ENCODE assay signal across 32 cellular contexts in the genomic region with DNA sequence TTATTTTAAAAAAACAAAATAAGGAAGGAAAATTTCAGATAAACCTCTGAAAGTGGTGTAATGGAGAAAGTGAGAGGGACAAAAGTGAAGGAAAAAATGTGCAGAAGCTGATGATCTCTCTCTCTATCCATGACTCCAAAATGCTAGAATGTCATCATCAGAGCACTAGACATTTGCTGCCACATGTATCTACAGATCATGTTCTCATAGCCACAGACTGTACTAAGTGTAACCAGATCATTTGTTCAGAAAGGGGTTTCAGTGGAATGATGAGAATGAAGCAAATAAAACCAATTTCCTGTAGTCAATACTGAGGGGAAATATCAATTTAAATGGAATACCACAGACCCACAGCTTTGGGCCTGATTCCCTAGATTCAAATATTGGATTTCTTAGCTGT.
"Had no signal": no experiment of that assay in that cellular context is flagged by ENCODE, and none has a peak within 500 bp of the region (broad histone marks: within the 10 kb centered on the region; RNA-seq: fewer than 3 reads in every experiment).

No MANE protein-coding gene starts in this region.

- H3K4me3 ChIP-seq: adrenal gland, body of pancreas, breast epithelium had no signal

- H3K36me3 ChIP-seq: adrenal gland, brain microvascular endothelial cell, breast epithelium had no signal

- H3K27ac ChIP-seq: adrenal gland, body of pancreas, brain microvascular endothelial cell, breast epithelium, VCaP had no signal

- H3K27me3 ChIP-seq: adrenal gland, body of pancreas, brain microvascular endothelial cell, breast epithelium had no signal

- DNase-seq: activated B cell treated with CpG ODN at 0.5 μM for 24 hours; activated CD4-positive, alpha-beta memory T cell treated with anti-CD3 and anti-CD28 coated beads for 36 hours; activated CD4-positive, alpha-beta T cell treated with anti-CD3 and anti-CD28 coated beads for 4 hours; activated CD4-positive, alpha-beta T cell treated with anti-CD3 and anti-CD28 coated beads, Interleukin-2, amount 10 ng/mL, durations not matched to agents 24 days and 14 days; activated CD4-positive, alpha-beta T cell treated with anti-CD3 and anti-CD28 coated beads, Interleukin-2, amount 50 U/mL, for 1 hour; activated CD4-positive, alpha-beta T cell treated with anti-CD3 and anti-CD28 coated beads, Interleukin-2, amount 50 U/mL, for 4 hours; activated CD4-positive, CD25-positive, alpha-beta regulatory T cell treated with anti-CD3 and anti-CD28 coated beads, Interleukin-2, amount 50 U/mL, for 72 hours; activated CD8-positive, alpha-beta memory T cell treated with anti-CD3 and anti-CD28 coated beads, Interleukin-2, amount 50 U/mL, for 4 hours; activated CD8-positive, alpha-beta T cell treated with anti-CD3 and anti-CD28 coated beads for 36 hours; activated effector memory CD4-positive, alpha-beta T cell treated with anti-CD3 and anti-CD28 coated beads, Interleukin-2, amount 50 U/mL, for 16 hours; activated gamma-delta T cell treated with Interleukin-2 at 50 U/mL for 16 hours; activated naive CD4-positive, alpha-beta T cell; activated naive CD4-positive, alpha-beta T cell treated with anti-CD3 and anti-CD28 coated beads for 36 hours; activated naive CD4-positive, alpha-beta T cell treated with anti-CD3 and anti-CD28 coated beads, Interleukin-2, amount 50 U/mL, for 16 hours; activated naive CD8-positive, alpha-beta T cell treated with anti-CD3 and anti-CD28 coated beads for 36 hours; activated T-cell treated with anti-CD3 and anti-CD28 coated beads for 4 hours; activated T-cell treated with anti-CD3 and anti-CD28 coated beads, Interleukin-2, amount 50 U/mL, for 1 hour; activated T-cell treated with anti-CD3 and anti-CD28 coated beads, Interleukin-2, amount 50 U/mL, for 4 hours; activated T-cell treated with anti-CD3 and anti-CD28 coated beads, Interleukin-2, amount 50 U/mL, for 72 hours; adrenal gland; amniotic stem cell; aorta; body of pancreas; brain microvascular endothelial cell; central memory CD4-positive, alpha-beta T cell; T-helper 1 cell; T-helper 2 cell; T-helper 9 cell had no signal

- H3K4me1 ChIP-seq: adrenal gland, body of pancreas, breast epithelium had no signal

- H3K9me3 ChIP-seq: adrenal gland, body of pancreas, breast epithelium had no signal

- ATAC-seq: activated CD8-positive, alpha-beta T cell treated with anti-CD3 and anti-CD28 coated beads for 36 hours; activated naive CD4-positive, alpha-beta T cell treated with anti-CD3 and anti-CD28 coated beads, Interleukin-2, amount 50 U/mL, for 72 hours; activated T-cell treated with anti-CD3 and anti-CD28 coated beads, Interleukin-2, amount 50 U/mL, for 4 hours; activated T-cell treated with anti-CD3 and anti-CD28 coated beads, Interleukin-2, amount 50 U/mL, for 72 hours; activated T-helper 17 cell treated with anti-CD3 and anti-CD28 coated beads, Interleukin-2, amount 50 U/mL, for 72 hours; body of pancreas had no signal
